5 cellular contexts compared by ENCODE assay signal in the genomic region with DNA sequence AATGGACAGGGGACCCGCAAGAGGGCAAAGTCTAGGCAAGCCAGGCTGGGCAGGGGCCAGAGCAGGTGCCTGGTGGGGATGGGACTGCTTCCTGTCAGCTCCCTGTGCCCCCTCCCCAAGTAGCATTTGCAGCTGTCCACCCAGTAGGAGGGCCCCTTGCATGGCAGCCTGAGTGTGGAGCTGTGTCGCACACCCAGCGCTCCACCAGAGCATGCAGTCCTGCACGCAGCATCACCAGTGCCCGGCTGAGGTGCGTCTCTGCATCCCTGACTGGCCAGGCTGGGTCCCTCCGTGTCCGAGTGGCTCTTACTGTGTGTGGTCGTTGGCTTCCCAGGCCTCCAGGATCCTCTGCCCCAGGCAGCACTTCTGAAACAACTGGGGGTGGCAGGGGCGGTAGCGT. TPM values are rescaled to one million over a fixed set of nuclear protein-coding genes. Genes with fewer than 3 reads are reported as not detected.
A peak's percentile ranks its signal among the peaks of the same experiment; 100 is the strongest.
DNase-seq lines count a peak whose midpoint lies in the region; ATAC-seq, FAIRE-seq and TF ChIP-seq lines count a peak whose summit lies in the region.
"Not testable (repeated sequence)": the region's sequence is repeated elsewhere in the genome, so short reads cannot be mapped to it uniquely, and the experiment has no call there.

No MANE protein-coding gene starts in this region.

- not testable (repeated sequence) for TF ChIP-seq CTCF in bronchial epithelial cell (IDR thresholded peaks at IDR 0.05; ENCODE audit: insufficient read depth, low read length, severe bottlenecking); esophagus muscularis mucosa (IDR thresholded peaks at IDR 0.05); upper lobe of right lung (IDR thresholded peaks at IDR 0.05)

- not testable (repeated sequence) for H3K36me3 ChIP-seq in bronchial epithelial cell (ENCODE audit: control insufficient read depth, insufficient read depth, low read length); esophagus muscularis mucosa; upper lobe of right lung

- ATAC-seq in SK-N-SH treated with all-trans-retinoic acid at 6 μM for 48 hours, result peak; percentile 14; the same call in 2 of the 3 replicates
- not testable (repeated sequence) for ATAC-seq in upper lobe of right lung

- H3K27ac ChIP-seq in esophagus muscularis mucosa (replicated peaks in 1 of 4); upper lobe of right lung: not testable (repeated sequence)

- not testable (repeated sequence) for TF ChIP-seq EP300 in esophagus muscularis mucosa (IDR thresholded peaks at IDR 0.05)

- TF ChIP-seq POLR2A in esophagus muscularis mucosa (IDR thresholded peaks at IDR 0.05; ENCODE audit: low read depth), result not testable (repeated sequence)

- not testable (repeated sequence) for H3K4me3 ChIP-seq in bronchial epithelial cell (ENCODE audit: low read depth, low read length); esophagus muscularis mucosa; upper lobe of right lung

- DNase-seq in D341Med (ENCODE audit: low spot score) (peak; percentile 4), esophagus muscularis mucosa (ENCODE audit: extremely low spot score) (peak; percentile 64), upper lobe of right lung (peak; percentile 37)
- DNase-seq in bronchial epithelial cell (ENCODE audit: low read depth), result not testable (repeated sequence)

- H3K9me3 ChIP-seq in esophagus muscularis mucosa, upper lobe of right lung: not testable (repeated sequence)

- intact Hi-C loops in esophagus muscularis mucosa (cut with DNase I); upper lobe of right lung (cut with DNase I): not testable (repeated sequence)

- peak; percentile 60 for FAIRE-seq in bronchial epithelial cell (lab: Jason Lieb, UNC)

- WGBS in esophagus muscularis mucosa, result 93% methylated on average over 5 of the region's 11 CpGs

- H3K4me1 ChIP-seq in esophagus muscularis mucosa, upper lobe of right lung: not testable (repeated sequence)

- H3K27me3 ChIP-seq in bronchial epithelial cell (ENCODE audit: control insufficient read depth, insufficient read depth, low read length); esophagus muscularis mucosa; upper lobe of right lung: not testable (repeated sequence)

RNA-seq across cellular contexts. Expression of gene ZNF519, which starts 18.5 kb away (rescaled TPM):
- total RNA-seq in bronchial epithelial cell (0.64 and 1.3 TPM in 2 replicates), esophagus muscularis mucosa (10 to 100 TPM in 1 of 4 donors, 1 to 10 TPM in 3; 3.0 to 11.2 (median 5.2) TPM), upper lobe of right lung (5.7 TPM)
